ENCODE assay signal across 9 cellular contexts in the genomic region with DNA sequence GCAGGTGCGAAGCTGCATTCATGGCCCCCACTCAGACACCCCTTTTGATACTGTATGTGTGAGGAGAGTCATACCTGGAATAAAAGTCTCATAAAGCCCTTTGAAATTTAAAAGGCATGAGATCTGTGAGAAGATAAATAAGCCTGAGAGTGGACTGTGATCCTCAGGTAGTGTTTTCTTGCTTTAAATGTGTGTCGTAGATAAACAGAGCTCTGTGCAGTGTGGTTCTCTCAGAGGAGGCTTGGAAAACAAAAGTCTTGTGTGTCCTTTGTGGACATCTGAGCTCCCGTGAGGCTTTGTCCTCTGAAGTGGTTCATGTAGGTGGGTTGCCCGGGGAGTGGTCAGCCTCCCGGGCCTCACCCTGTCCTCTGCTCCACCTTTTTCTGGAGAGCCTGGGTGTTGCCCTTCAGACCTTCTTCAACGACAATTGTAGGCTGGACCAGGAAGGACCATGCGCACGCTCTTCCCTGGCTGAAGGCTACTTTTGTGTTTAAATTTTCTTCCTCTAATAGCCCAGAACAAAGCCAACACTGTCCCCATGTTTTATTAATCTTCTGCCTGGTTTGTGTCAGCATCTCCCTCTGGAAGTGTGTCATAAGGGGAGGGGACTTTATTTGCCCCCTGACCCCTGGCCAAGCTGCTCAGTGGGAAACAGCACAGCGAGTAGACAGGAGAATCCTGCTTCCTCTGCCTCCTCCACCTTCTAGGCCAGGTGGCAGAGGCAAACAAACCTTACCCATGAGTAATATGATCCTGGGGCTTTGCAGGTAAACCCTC.
DNase-seq lines count a peak whose midpoint lies in the region; ATAC-seq and TF ChIP-seq lines count a peak whose summit lies in the region.
"Had no signal": no experiment of that assay in that cellular context is flagged by ENCODE, and none has a peak within 500 bp of the region (broad histone marks: within the 10 kb centered on the region; RNA-seq: fewer than 3 reads in every experiment).

No MANE protein-coding gene starts in this region.

- no peak overlapping the region for H3K56ac ChIP-seq in H9 (ENCODE audit: insufficient read length, low read depth, low read length)

- no peak overlapping the region for H2BK12ac ChIP-seq in H9 (ENCODE audit: insufficient read length, low read depth, low read length)

- peak overlapping the region in 1 of 2 experiments; percentile 27; a peak in 2 of 5 replicates for H3K4me3 Mint-ChIP-seq in H9
- H3K4me3 Mint-ChIP-seq in central memory CD8-positive, alpha-beta T cell, result no peak overlapping the region
- peak overlapping the region; percentile 12 for H3K4me3 Mint-ChIP-seq in progenitor cell of endocrine pancreas (ENCODE audit: low read depth)

- H3K4me2 ChIP-seq in H9 (ENCODE audit: insufficient read depth, insufficient read length, low read length), result no peak overlapping the region

- no peak overlapping the region for H4K8ac ChIP-seq in H9 (replicated peaks; ENCODE audit: insufficient read length, low read depth, low read length)

- no peak for DNase-seq in H9
- DNase-seq in NCI-H2107 treated with DMSO at 0.1 percent for 48 hours (lab: John Stamatoyannopoulos, UW; ENCODE audit: unreplicated experiment), result peak; percentile 61
- DNase-seq in central memory CD8-positive, alpha-beta T cell (ENCODE audit: low spot score in 2 of 2), result no peak
- DNase-seq in progenitor cell of endocrine pancreas (ENCODE audit: low spot score, unreplicated experiment), result no peak
- no peak for DNase-seq in occipital lobe (lab: John Stamatoyannopoulos, UW)
- no peak for DNase-seq in stimulated activated naive CD4-positive, alpha-beta T cell (lab: John Stamatoyannopoulos, UW)
- no peak for DNase-seq in EL
- DNase-seq: NCI-H524 treated with DMSO at 0.1 percent for 48 hours had no signal

- H3T11ph ChIP-seq in H9 (ENCODE audit: low read length), result no peak overlapping the region

- H3K79me1 ChIP-seq in H9 (ENCODE audit: insufficient read depth, low read depth, low read length, poor library complexity, severe bottlenecking), result no peaks in the 10 kb centered on the region

- peaks cover 14% of the 10 kb centered on the region; the same call in 1 of the 2 replicates for H3K4me1 ChIP-seq in H9 (ENCODE audit: insufficient read depth, low read length)

- peaks cover 50 to 64% of the 10 kb centered on the region in 2 experiments for H3K4me1 Mint-ChIP-seq in H9
- H3K4me1 Mint-ChIP-seq in central memory CD8-positive, alpha-beta T cell, result peaks cover 56% of the 10 kb centered on the region
- peaks cover 49% of the 10 kb centered on the region for H3K4me1 Mint-ChIP-seq in progenitor cell of endocrine pancreas (ENCODE audit: low read depth)

- H3K18ac ChIP-seq in H9 (ENCODE audit: insufficient read length, low read depth, low read length), result no peak overlapping the region

- H3K9ac ChIP-seq in H9 (ENCODE audit: extremely low read depth, insufficient read length, low read length), result no peak overlapping the region

- H2AFZ ChIP-seq in H9 (ENCODE audit: low read length), result no peak overlapping the region

- H3K36me3 Mint-ChIP-seq in H9 (ENCODE audit: insufficient read depth in 1 of 3, low read depth in 3 of 3) (peaks cover 4 to 13% (median 5%) of the 10 kb centered on the region in 3 experiments; a peak in 3 of 7 replicates), progenitor cell of endocrine pancreas (ENCODE audit: insufficient read depth) (peaks cover 4% of the 10 kb centered on the region)
- peaks cover 2% of the 10 kb centered on the region for H3K36me3 Mint-ChIP-seq in central memory CD8-positive, alpha-beta T cell (ENCODE audit: insufficient read depth)

- no peaks in the 10 kb centered on the region for H4K20me1 ChIP-seq in H9 (ENCODE audit: control insufficient read depth, insufficient read depth, insufficient read length)

- H3K4ac ChIP-seq in H9 (ENCODE audit: low read depth, low read length), result no peak overlapping the region

- H4K91ac ChIP-seq in H9 (ENCODE audit: insufficient read length, low read depth, low read length), result no peak overlapping the region

- no peak overlapping the region for H3K23ac ChIP-seq in H9 (ENCODE audit: insufficient read length, low read depth, low read length)

- peak overlapping the region; percentile 90 to 99 (median 94) for H3K27ac Mint-ChIP-seq in H9
- peak overlapping the region; percentile 24 for H3K27ac Mint-ChIP-seq in central memory CD8-positive, alpha-beta T cell (ENCODE audit: low read depth)
- H3K27ac Mint-ChIP-seq in progenitor cell of endocrine pancreas, result peak overlapping the region; percentile 97

- ATAC-seq in central memory CD8-positive, alpha-beta T cell (replicated peaks; ENCODE audit: extremely low read depth, poor library complexity, severe bottlenecking), result no peak
- ATAC-seq in GM18519 (IDR thresholded peaks at IDR 0.05; ENCODE audit: low FRiP score, unreplicated experiment), result no peak

- H3K9me3 Mint-ChIP-seq in H9, result no peaks in the 10 kb centered on the region
- no peaks in the 10 kb centered on the region for H3K9me3 Mint-ChIP-seq in central memory CD8-positive, alpha-beta T cell
- no peaks in the 10 kb centered on the region for H3K9me3 Mint-ChIP-seq in progenitor cell of endocrine pancreas (ENCODE audit: low read depth)

- no CpG with 5 or more reads among the region's 9 CpGs for WGBS in H9 (ENCODE audit: extremely low coverage, insufficient read length, low lambda C conversion rate)

- no peak overlapping the region for H2BK20ac ChIP-seq in H9 (ENCODE audit: low read depth, low read length, poor library complexity, severe bottlenecking)

- H2BK5ac ChIP-seq in H9 (ENCODE audit: insufficient read length, low read length), result no peak overlapping the region

- no peaks in the 10 kb centered on the region for H3K27me3 Mint-ChIP-seq in H9 (ENCODE audit: low read depth)
- no peaks in the 10 kb centered on the region for H3K27me3 Mint-ChIP-seq in central memory CD8-positive, alpha-beta T cell
- H3K27me3 Mint-ChIP-seq in progenitor cell of endocrine pancreas, result no peaks in the 10 kb centered on the region

- peak overlapping the region; percentile 54; the same call in 1 of the 2 replicates for H3K14ac ChIP-seq in H9 (ENCODE audit: insufficient read depth, low read length)

- no peak overlapping the region for H3K27ac ChIP-seq in H9 (ENCODE audit: insufficient read length, low read depth, low read length)

- H4K5ac ChIP-seq in H9 (ENCODE audit: insufficient read length, low read depth, low read length), result peak overlapping the region; percentile 34

- no peaks in the 10 kb centered on the region for H3K27me3 ChIP-seq in H9 (ENCODE audit: insufficient read depth, low read length)

- H3K9me3 ChIP-seq in H9 (ENCODE audit: control insufficient read depth, low read depth, low read length), result no peaks in the 10 kb centered on the region

- 0 out of 2 replicates have a peak overlapping the region, but pooled peaks have one; percentile 28 for H2BK15ac ChIP-seq in H9 (ENCODE audit: low read depth, low read length)

- H2BK120ac ChIP-seq in H9 (ENCODE audit: low read depth, low read length, poor library complexity, severe bottlenecking), result no peak overlapping the region

- TF ChIP-seq CTCF in H9 (conservative IDR thresholded peaks at IDR 0.05) (no peak), progenitor cell of endocrine pancreas (IDR thresholded peaks at IDR 0.05; ENCODE audit: unreplicated experiment) (no peak)

- H3K79me2 ChIP-seq in H9 (ENCODE audit: insufficient read depth, low read length), result no peaks in the 10 kb centered on the region

- H2AK5ac ChIP-seq in H9 (ENCODE audit: insufficient read length, low read length), result no peak overlapping the region

- no peaks in the 10 kb centered on the region for H3K23me2 ChIP-seq in H9 (ENCODE audit: insufficient read length, low read depth, low read length, poor library complexity, severe bottlenecking)

Comparison
In these comparisons a context has a peak if more than half of its experiments do, and no peak if none do; other contexts are left out.
1. H3K27ac Mint-ChIP-seq: peak in every context shown above with its lines; median percentile 97 in progenitor cell of endocrine pancreas; 94 in H9; 24 in central memory CD8-positive, alpha-beta T cell.